In the genomic region with DNA sequence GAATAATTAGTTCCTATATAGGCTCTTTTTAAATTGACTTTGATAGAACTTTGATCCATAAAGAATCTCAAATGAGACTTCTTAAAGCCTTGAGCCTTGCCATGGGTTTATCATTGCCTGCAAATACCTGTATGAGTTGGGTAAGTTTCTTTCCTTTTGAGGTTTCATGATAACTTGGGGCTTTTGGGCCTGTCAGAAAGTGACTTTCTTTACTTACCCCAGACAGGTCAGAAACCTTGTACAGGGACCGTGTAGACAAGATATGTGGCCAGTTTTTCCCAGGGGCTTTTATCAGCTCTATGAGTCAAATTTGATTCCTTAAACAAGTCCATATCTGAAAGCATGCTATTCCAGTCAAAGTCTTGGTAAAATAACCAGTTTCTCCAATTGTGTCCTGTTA, we compare ENCODE assay signal across 23 cellular contexts. TPM values are rescaled to one million over a fixed set of nuclear protein-coding genes. Genes with fewer than 3 reads are reported as not detected.
DNase-seq lines count a peak whose midpoint lies in the region; ATAC-seq, FAIRE-seq and TF ChIP-seq lines count a peak whose summit lies in the region.
"Had no signal": no experiment of that assay in that cellular context is flagged by ENCODE, and none has a peak within 500 bp of the region (broad histone marks: within the 10 kb centered on the region; RNA-seq: fewer than 3 reads in every experiment).

No MANE protein-coding gene starts in this region.

- POLR2A ChIA-PET in GM12878 (lab: Charles Lee), result no interaction called here

- in situ Hi-C loops in GM12878 (cut with MboI), result no loop called here

- 0% methylated on average over 1 of the region's 1 CpG for WGBS in GM12878 (ENCODE audit: insufficient coverage, insufficient replicate concordance, low lambda C conversion rate, missing lambda C conversion rate)
- WGBS in endodermal cell (ENCODE audit: insufficient coverage in 1 of 2, insufficient read length in 1 of 2), 2 experiments, result 85% methylated on average over 1 of the region's 1 CpG; no CpG with 5 or more reads in 1 of the 2 experiments

- peaks cover 10% of the 10 kb centered on the region for H3K9me3 Mint-ChIP-seq in endodermal cell
- H3K9me3 Mint-ChIP-seq in T-helper 2 cell treated with Interferon-gamma antibody and Interleukin-4, amounts not matched to agents 5 μg/mL and 100 μg/mL, for 36 hours, result peaks cover 8% of the 10 kb centered on the region

- H4K20me1 ChIP-seq in GM12878 (ENCODE audit: control insufficient read depth, insufficient read depth), result no peaks in the 10 kb centered on the region

- H3K4me2 ChIP-seq in GM12878 (ENCODE audit: control insufficient read depth, insufficient read depth), result no peak overlapping the region

- CTCF ChIA-PET in GM12878 (lab: Yijun Ruan, JAX), result interaction anchor here (1.1 to 1.3 kb wide), 3 partner anchors 17 to 57 kb away, joined by 3 read pairs; no protein-coding TSS in a partner anchor

- H3K4me3 ChIP-seq in GM12878, result no peak overlapping the region
- H3K4me3 ChIP-seq in endodermal cell (ENCODE audit: low read length), result no peak overlapping the region
- H3K4me3 ChIP-seq in kidney (ENCODE audit: low read length in 2 of 2), result no peak overlapping the region
- H3K4me3 ChIP-seq: lung, MG63, SJCRH30, skin epidermis, testis had no signal

- H3K9ac ChIP-seq in GM12878 (ENCODE audit: control insufficient read depth, insufficient read depth, low read length) (no peak overlapping the region), endodermal cell (ENCODE audit: extremely low read depth, low read length, poor library complexity, severe bottlenecking) (no peak overlapping the region), kidney (ENCODE audit: low read length in 2 of 2) (no peak overlapping the region)
- H3K9ac ChIP-seq: parathyroid adenoma had no signal

- ATAC-seq in GM18867 (IDR thresholded peaks at IDR 0.05; ENCODE audit: unreplicated experiment) (peak; percentile 52), GM21447 (IDR thresholded peaks at IDR 0.05; ENCODE audit: unreplicated experiment) (peak; percentile 52), HG02981 (IDR thresholded peaks at IDR 0.05; ENCODE audit: unreplicated experiment) (peak; percentile 79), GM12878 (peak; percentile 87), esophagus mucosa (no peak)
- ATAC-seq: activated CD4-positive, CD25-positive, alpha-beta regulatory T cell treated with anti-CD3 and anti-CD28 coated beads, Interleukin-2, amount 50 U/mL, for 24 hours; HepG2; naive thymus-derived CD4-positive, alpha-beta T cell had no signal

- H3K4me1 ChIP-seq in GM12878 (ENCODE audit: control insufficient read depth, insufficient read depth, low read length) (no peaks in the 10 kb centered on the region), endodermal cell (ENCODE audit: control insufficient read depth, insufficient read depth, low read length) (no peaks in the 10 kb centered on the region), kidney (ENCODE audit: control insufficient read depth in 1 of 2, insufficient read depth in 1 of 2, low read depth in 1 of 2, low read length in 2 of 2) (peaks cover 0 to 2% of the 10 kb centered on the region in 2 donors)
- H3K4me1 ChIP-seq: SJCRH30, testis had no signal

- H3K9me3 ChIP-seq in GM12878 (replicated peaks; ENCODE audit: control insufficient read depth, insufficient read depth, low read length), result no peaks in the 10 kb centered on the region
- peaks cover 21% of the 10 kb centered on the region for H3K9me3 ChIP-seq in endodermal cell (ENCODE audit: control insufficient read depth, low read length)
- no peaks in the 10 kb centered on the region for H3K9me3 ChIP-seq in kidney (ENCODE audit: control insufficient read depth in 1 of 2, low read length in 2 of 2)
- H3K9me3 ChIP-seq: MG63, SJCRH30, testis had no signal

- intact Hi-C loops in GM12878 (cut with micrococcal nuclease; ENCODE audit: unreplicated experiment), result loop anchor here (1.0 kb wide), 1 partner anchor 14 kb away; no protein-coding TSS in a partner anchor
- intact Hi-C loops in kidney (cut with DNase I), result no loop called here

- no peak for DNase-seq in GM12878 (ENCODE audit: low read depth, low spot score)
- DNase-seq in endodermal cell, result no peak
- no peak for DNase-seq in T-helper 2 cell treated with Interferon-gamma antibody and Interleukin-4, amounts not matched to agents 5 μg/mL and 100 μg/mL, for 36 hours (ENCODE audit: low spot score)
- no peak for DNase-seq in kidney
- DNase-seq: activated naive CD4-positive, alpha-beta T cell; aorta; GDM1; MG63; naive thymus-derived CD4-positive, alpha-beta T cell; NCI-H1930; NCI-H510A treated with DMSO at 0.1 percent for 48 hours; SJCRH30; testis had no signal

- H3K27ac Mint-ChIP-seq in endodermal cell, result no peak overlapping the region
- no peak overlapping the region for H3K27ac Mint-ChIP-seq in T-helper 2 cell treated with Interferon-gamma antibody and Interleukin-4, amounts not matched to agents 5 μg/mL and 100 μg/mL, for 36 hours
- H3K27ac Mint-ChIP-seq: naive thymus-derived CD4-positive, alpha-beta T cell had no signal

- no peak for TF ChIP-seq POLR2A in GM12878 (IDR thresholded peaks at IDR 0.05; ENCODE audit: low read depth, low read length)

- TF ChIP-seq EP300 in GM12878 (IDR thresholded peaks at IDR 0.05; ENCODE audit: borderline replicate concordance in 1 of 2, control insufficient read depth in 1 of 2, low read depth in 2 of 2, low read length in 2 of 2), result peak in 1 of 2 experiments; percentile 43; a peak in 1 of 4 replicates

- H2AFZ ChIP-seq in GM12878 (ENCODE audit: control insufficient read depth, low read depth, low read length), result no peak overlapping the region
- H2AFZ ChIP-seq: parathyroid adenoma had no signal

- peaks cover 80% of the 10 kb centered on the region for H3K36me3 Mint-ChIP-seq in endodermal cell (ENCODE audit: low read depth)
- H3K36me3 Mint-ChIP-seq in T-helper 2 cell treated with Interferon-gamma antibody and Interleukin-4, amounts not matched to agents 5 μg/mL and 100 μg/mL, for 36 hours (ENCODE audit: low read depth), result peaks cover 4% of the 10 kb centered on the region

- H3K27ac ChIP-seq in GM12878 (ENCODE audit: control insufficient read depth, insufficient read depth) (peak overlapping the region; percentile 46; the same call in 1 of the 2 replicates), endodermal cell (ENCODE audit: low read depth, low read length) (no peak overlapping the region), kidney (ENCODE audit: low read depth in 2 of 2, low read length in 2 of 2) (no peak overlapping the region)
- H3K27ac ChIP-seq: SJCRH30, testis had no signal

- FAIRE-seq in GM12878 (lab: Jason Lieb, UNC) (peak; percentile 74), kidney (lab: Jason Lieb, UNC) (no peak)
- FAIRE-seq: endometrium, HepG2 had no signal

- H3K36me3 ChIP-seq in GM12878 (ENCODE audit: control insufficient read depth in 2 of 2, insufficient read depth in 2 of 2, low read length in 1 of 2), result peaks cover 0 to 7% of the 10 kb centered on the region in 2 experiments; a peak in 1 of 4 replicates
- peaks cover 79% of the 10 kb centered on the region for H3K36me3 ChIP-seq in endodermal cell (ENCODE audit: control insufficient read depth, insufficient read depth, low read length)
- H3K36me3 ChIP-seq in kidney (ENCODE audit: control insufficient read depth in 1 of 2, insufficient read depth in 2 of 2, low read length in 2 of 2), result peaks cover 9 to 11% of the 10 kb centered on the region in 2 donors

- no TSS peak for BruUV-seq in GM12878 (replicated peaks; lab: Mats Ljungman, UMichigan)

- no peak overlapping the region for H3K4me3 Mint-ChIP-seq in endodermal cell
- H3K4me3 Mint-ChIP-seq in T-helper 2 cell treated with Interferon-gamma antibody and Interleukin-4, amounts not matched to agents 5 μg/mL and 100 μg/mL, for 36 hours, result no peak overlapping the region
- H3K4me3 Mint-ChIP-seq: naive thymus-derived CD4-positive, alpha-beta T cell had no signal

- SMC1A ChIA-PET in GM12878 (lab: Charles Lee; ENCODE audit: uncharacterized antibody, unreplicated experiment), result interaction anchor here (0.5 to 2.1 kb wide), 9 partner anchors 10 to 82 kb away, joined by 3 to 7 read pairs (median 4); no protein-coding TSS in a partner anchor

- H3K27me3 ChIP-seq in GM12878 (replicated peaks in 1 of 2; ENCODE audit: control insufficient read depth in 2 of 2, insufficient read depth in 2 of 2, low read length in 1 of 2) (no peaks in the 10 kb centered on the region), endodermal cell (ENCODE audit: control insufficient read depth, insufficient read depth, low read length, poor library complexity, severe bottlenecking) (no peaks in the 10 kb centered on the region)
- H3K27me3 ChIP-seq: MG63, SJCRH30, testis had no signal

- TF ChIP-seq RAD21 in GM12878 (IDR thresholded peaks at IDR 0.05; ENCODE audit: insufficient read depth, low read depth, low read length), result no peak

- no peaks in the 10 kb centered on the region for H3K27me3 Mint-ChIP-seq in endodermal cell (ENCODE audit: insufficient read depth)
- H3K27me3 Mint-ChIP-seq in T-helper 2 cell treated with Interferon-gamma antibody and Interleukin-4, amounts not matched to agents 5 μg/mL and 100 μg/mL, for 36 hours (ENCODE audit: low read depth), result no peaks in the 10 kb centered on the region
- H3K27me3 Mint-ChIP-seq: naive thymus-derived CD4-positive, alpha-beta T cell had no signal

- TF ChIP-seq CTCF in GM12878 (IDR thresholded peaks at IDR 0.05 in 2 of 3, conservative IDR thresholded peaks at IDR 0.05 in 1 of 3; ENCODE audit: control insufficient read depth in 2 of 3, extremely low read depth in 1 of 3, insufficient read depth in 1 of 3, low read depth in 3 of 3, low read length in 3 of 3) (no peak), endodermal cell (conservative IDR thresholded peaks at IDR 0.05) (no peak), kidney (IDR thresholded peaks at IDR 0.05; ENCODE audit: borderline replicate concordance, extremely low read depth, insufficient read depth) (no peak)

- H3K4me1 Mint-ChIP-seq in endodermal cell, result no peaks in the 10 kb centered on the region
- no peaks in the 10 kb centered on the region for H3K4me1 Mint-ChIP-seq in T-helper 2 cell treated with Interferon-gamma antibody and Interleukin-4, amounts not matched to agents 5 μg/mL and 100 μg/mL, for 36 hours (ENCODE audit: low read depth)
- H3K4me1 Mint-ChIP-seq: naive thymus-derived CD4-positive, alpha-beta T cell had no signal

- H3K79me2 ChIP-seq in GM12878 (ENCODE audit: control insufficient read depth, insufficient read depth, low read length), result no peaks in the 10 kb centered on the region

- RAD21 ChIA-PET in GM12878 (lab: Charles Lee; ENCODE audit: unreplicated experiment), result interaction anchor here (1.2 to 1.4 kb wide), 2 partner anchors 11 to 16 kb away, joined by 3 read pairs; no protein-coding TSS in a partner anchor

RNA-seq across cellular contexts. Expression of a gene that starts 17.3 kb away (rescaled TPM):
- 29.9 and 30.1 TPM in 2 replicates for total RNA-seq in GM12878 (2013; cell fraction: nucleolus; rRNA removed)
- total RNA-seq in GM12878 (2014; rRNA removed) (13.6 and 14.2 TPM in 2 replicates), GM12878 (2014; rRNA removed; fragmentation: Illumina TruSeq; extraction: Trizol) (15.0 and 15.4 TPM in 2 replicates), GM12878 (2021) (11.4 and 14.0 TPM in 2 replicates), esophagus mucosa (38.1 TPM), endodermal cell (10 to 100 TPM; 42.2 to 46.5 TPM), kidney (41.6 TPM)
- polyA plus RNA-seq in GM12878 (2011; ENCODE audit: low read depth), result 4.2 TPM
- polyA plus RNA-seq in GM12878 (2011; rRNA removed) (19.8 and 20.7 TPM in 2 replicates), GM12878 (2014; fragmentation: Illumina TruSeq; extraction: Trizol) (12.5 and 17.9 TPM in 2 replicates), GM12878 (2014; fragmentation: Nextera tagmentation; extraction: Ambion mirVana) (1 to 10 TPM; 3.6 to 4.7 TPM), GM12878 (2014; rRNA removed) (8.7 and 10.2 TPM in 2 replicates), GM12878 (2016; fragmentation: Nextera tagmentation; extraction: Ambion mirVana) (1 to 10 TPM; 8.9 to 9.0 TPM), kidney (ENCODE audit: insufficient read depth, low read depth, low replicate concordance) (20.3 TPM)
- polyA plus RNA-seq in GM12878 (2011; cell fraction: cytosol; rRNA removed), result 9.4 and 10.5 TPM in 2 replicates
- 19.0 and 23.7 TPM in 2 replicates for polyA plus RNA-seq in GM12878 (2011; cell fraction: nucleus; rRNA removed)
- polyA plus RNA-seq in GM12878 (2012), result 5.4 and 6.0 TPM in 2 replicates
- 18.3 and 32.6 TPM in 2 replicates for polyA minus RNA-seq in GM12878 (2011; rRNA and poly(A)+ RNA removed)
- polyA minus RNA-seq in GM12878 (2011; cell fraction: cytosol; rRNA and poly(A)+ RNA removed), result 7.1 and 7.9 TPM in 2 replicates
- 16.7 and 23.9 TPM in 2 replicates for polyA minus RNA-seq in GM12878 (2011; cell fraction: nucleus; rRNA and poly(A)+ RNA removed)
- 46.2 TPM for polyA plus RNA-seq in endodermal cell (2013, experiment 1 of 2)
- 47.8 TPM for polyA plus RNA-seq in endodermal cell (2013, experiment 2 of 2)
